Comparison of ENCODE assay signal across 22 cellular contexts in the genomic region with DNA sequence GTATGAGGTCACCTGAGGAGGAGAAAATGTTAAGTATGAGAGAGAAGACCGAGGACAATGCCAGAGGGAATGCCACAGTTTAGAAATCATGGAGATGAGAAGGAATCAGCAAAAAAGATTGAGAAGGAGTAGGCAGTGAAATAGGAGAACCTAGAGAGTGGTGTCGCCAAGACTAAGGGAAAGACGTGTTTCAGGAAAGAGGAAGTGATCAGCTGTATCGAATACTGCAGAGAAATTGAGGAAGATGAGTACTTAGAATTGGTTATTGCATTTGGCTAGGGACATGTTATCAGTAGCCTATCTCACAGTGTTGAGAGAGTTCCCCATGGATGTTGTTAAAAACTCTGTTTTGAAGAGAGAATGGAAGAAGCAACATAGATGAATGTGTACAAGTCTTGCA.
"Had no signal": no experiment of that assay in that cellular context is flagged by ENCODE, and none has a peak within 500 bp of the region (broad histone marks: within the 10 kb centered on the region; RNA-seq: fewer than 3 reads in every experiment).

No MANE protein-coding gene starts in this region.

- H3K36me3 Mint-ChIP-seq: natural killer cell had no signal

- H3K36me3 ChIP-seq: breast epithelium, pancreas had no signal

- H3K27me3 Mint-ChIP-seq: stimulated activated memory B cell treated with anti-CD40 and anti-IgM and Interleukin-4, amounts not matched to agents 10 μg/mL and 1 μg/mL and 100 μg/mL, for 72 hours had no signal

- H3K4me3 ChIP-seq: ascending aorta, breast epithelium, gastrocnemius medialis, lung, pancreas, right lobe of liver, testis had no signal

- H3K4me1 Mint-ChIP-seq: natural killer cell; stimulated activated memory B cell treated with anti-CD40 and anti-IgM and Interleukin-4, amounts not matched to agents 10 μg/mL and 1 μg/mL and 100 μg/mL, for 72 hours had no signal

- H3K27ac Mint-ChIP-seq: natural killer cell; stimulated activated memory B cell treated with anti-CD40 and anti-IgM and Interleukin-4, amounts not matched to agents 10 μg/mL and 1 μg/mL and 100 μg/mL, for 72 hours had no signal

- H3K4me3 Mint-ChIP-seq: activated T-cell treated with anti-CD3 and anti-CD28 coated beads, Interleukin-2, amount 50 U/mL, for 4 hours; natural killer cell; stimulated activated memory B cell treated with anti-CD40 and anti-IgM and Interleukin-4, amounts not matched to agents 10 μg/mL and 1 μg/mL and 100 μg/mL, for 72 hours had no signal

- H3K9me3 ChIP-seq: ascending aorta, breast epithelium, gastrocnemius medialis, pancreas, right lobe of liver, testis had no signal

- H3K9me3 Mint-ChIP-seq: activated T-cell treated with anti-CD3 and anti-CD28 coated beads, Interleukin-2, amount 50 U/mL, for 4 hours; natural killer cell; stimulated activated memory B cell treated with anti-CD40 and anti-IgM and Interleukin-4, amounts not matched to agents 10 μg/mL and 1 μg/mL and 100 μg/mL, for 72 hours had no signal

- FAIRE-seq: kidney, pancreas, small intestine had no signal

- H3K4me1 ChIP-seq: ascending aorta, right lobe of liver had no signal

- H3K27ac ChIP-seq: ascending aorta, gastrocnemius medialis, pancreas, right lobe of liver, VCaP had no signal

- ATAC-seq: activated T-cell treated with anti-CD3 and anti-CD28 coated beads, Interleukin-2, amount 50 U/mL, for 4 hours; gastrocnemius medialis; left lobe of liver; natural killer cell; pancreas; right lobe of liver; stimulated activated memory B cell treated with anti-CD40 and anti-IgM and Interleukin-4, amounts not matched to agents 10 μg/mL and 1 μg/mL and 100 μg/mL, for 72 hours had no signal

- DNase-seq: activated CD4-positive, alpha-beta T cell treated with anti-CD3 and anti-CD28 coated beads, Interleukin-2, amount 50 U/mL, for 1 hour; activated CD4-positive, CD25-positive, alpha-beta regulatory T cell treated with anti-CD3 and anti-CD28 coated beads, Interleukin-2, amount 50 U/mL, for 72 hours; activated CD8-positive, alpha-beta memory T cell treated with anti-CD3 and anti-CD28 coated beads, Interleukin-2, amount 50 U/mL, for 4 hours; activated naive CD4-positive, alpha-beta T cell treated with anti-CD3 and anti-CD28 coated beads, Interleukin-2, amount 50 U/mL, for 16 hours; activated T-cell treated with anti-CD3 and anti-CD28 coated beads, Interleukin-2, amount 50 U/mL, for 4 hours; cortex of kidney; effector CD4-positive, alpha-beta T cell; gastrocnemius medialis; head of caudate nucleus; kidney; natural killer cell; pancreas; right lobe of liver; small intestine; stimulated activated CD4-positive, alpha-beta T cell treated with anti-CD3 and anti-CD28 coated beads, Interleukin-4, amount 100 ng/mL, for 4 hours; testis had no signal

- H3K27me3 ChIP-seq: ascending aorta, breast epithelium, gastrocnemius medialis, pancreas, right lobe of liver, testis had no signal
